In the genomic region with DNA sequence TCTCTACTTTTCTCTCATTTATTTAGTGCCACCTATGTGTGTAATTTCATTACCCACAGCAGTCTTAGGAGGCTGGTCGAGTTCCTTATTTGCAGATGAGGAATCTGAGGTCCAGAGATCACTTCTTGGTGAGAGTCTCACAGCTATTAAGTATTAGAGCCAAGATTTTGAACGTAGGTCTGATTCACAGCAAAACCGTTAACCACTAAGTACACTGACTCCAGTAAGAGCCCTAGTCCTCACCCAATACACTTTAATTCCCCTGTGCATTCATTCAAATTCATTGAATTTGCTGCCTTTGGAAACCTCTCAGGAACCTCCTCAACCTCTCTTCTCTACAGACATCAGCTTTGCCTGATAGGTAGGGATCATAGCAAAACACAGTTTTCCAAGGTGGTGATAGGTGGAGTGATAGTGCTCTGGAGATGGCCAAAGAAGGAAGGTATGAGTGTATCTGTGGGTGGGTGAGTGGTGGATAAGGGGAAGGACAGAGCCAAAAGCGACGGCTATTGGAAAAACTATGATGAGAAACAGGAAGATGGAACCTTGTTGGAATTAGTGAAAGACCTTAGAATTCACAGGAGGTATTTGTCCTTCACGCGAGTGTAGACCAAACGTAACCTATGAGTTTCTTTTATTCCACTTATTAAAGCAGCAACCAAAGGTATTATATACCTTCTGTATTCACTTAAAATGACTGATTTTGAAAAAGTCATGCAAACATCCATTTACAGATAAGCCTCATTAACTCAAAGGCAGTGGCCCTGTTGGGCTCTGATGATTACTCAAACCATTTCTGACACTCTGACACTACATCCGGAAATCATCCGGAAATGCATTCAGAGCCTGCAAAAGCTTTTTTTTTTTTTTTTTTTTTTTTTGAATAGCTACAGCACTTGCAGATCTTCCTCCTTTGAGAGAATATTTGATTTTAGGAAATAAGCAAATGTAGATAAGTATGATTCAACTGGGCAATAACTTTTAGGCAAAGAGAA, we compare ENCODE assay signal across 8 cellular contexts. TPM values are rescaled to one million over a fixed set of nuclear protein-coding genes. Genes with fewer than 3 reads are reported as not detected.
A peak's percentile ranks its signal among the peaks of the same experiment; 100 is the strongest.
DNase-seq lines count a peak whose midpoint lies in the region; ATAC-seq lines count a peak whose summit lies in the region.

No MANE protein-coding gene starts in this region.

- CTCF ChIA-PET in CD4-positive, alpha-beta memory T cell (lab: Charles Lee; ENCODE audit: partially characterized antibody): no interaction called here

- in situ Hi-C loops in HAP-1 (cut with MboI; ENCODE audit: low sequenced_read_pairs): no loop called here

- no peaks in the 10 kb centered on the region for H3K9me3 Mint-ChIP-seq in CD4-positive, alpha-beta memory T cell
- no peaks in the 10 kb centered on the region for H3K9me3 Mint-ChIP-seq in activated naive CD8-positive, alpha-beta T cell treated with anti-CD3 and anti-CD28 coated beads, Interleukin-2, amount 50 U/mL, for 24 hours

- peak; percentile 29 to 64 (median 50) for DNase-seq in CD4-positive, alpha-beta memory T cell
- DNase-seq in activated naive CD8-positive, alpha-beta T cell treated with anti-CD3 and anti-CD28 coated beads, Interleukin-2, amount 50 U/mL, for 24 hours: no peak
- no peak for DNase-seq in activated gamma-delta T cell treated with Interleukin-2 at 50 U/mL for 16 hours
- DNase-seq in foreskin melanocyte: no peak
- DNase-seq in HAP-1 (ENCODE audit: low spot score in 2 of 2): no peak
- DNase-seq in activated CD8-positive, alpha-beta memory T cell treated with anti-CD3 and anti-CD28 coated beads, Interleukin-2, amount 50 U/mL, for 48 hours: no peak

- H3K27me3 Mint-ChIP-seq in CD4-positive, alpha-beta memory T cell: no peaks in the 10 kb centered on the region
- H3K27me3 Mint-ChIP-seq in activated naive CD8-positive, alpha-beta T cell treated with anti-CD3 and anti-CD28 coated beads, Interleukin-2, amount 50 U/mL, for 24 hours: no peaks in the 10 kb centered on the region

- H3K4me3 ChIP-seq in CD4-positive, alpha-beta memory T cell (ENCODE audit: low read length in 2 of 2): peak overlapping the region in 1 of 2 donors; percentile 27
- no peak overlapping the region for H3K4me3 ChIP-seq in HAP-1

- H3K27ac ChIP-seq in CD4-positive, alpha-beta memory T cell (ENCODE audit: low read depth, low read length): peak overlapping the region; percentile 33

- H3K27me3 ChIP-seq in CD4-positive, alpha-beta memory T cell (ENCODE audit: insufficient read depth, low read length): no peaks in the 10 kb centered on the region
- H3K27me3 ChIP-seq in HAP-1 (ENCODE audit: low read depth): no peaks in the 10 kb centered on the region

- peaks cover 38 to 84% (median 52%) of the 10 kb centered on the region in 4 donors for H3K4me1 Mint-ChIP-seq in CD4-positive, alpha-beta memory T cell
- peaks cover 80% of the 10 kb centered on the region for H3K4me1 Mint-ChIP-seq in activated naive CD8-positive, alpha-beta T cell treated with anti-CD3 and anti-CD28 coated beads, Interleukin-2, amount 50 U/mL, for 24 hours

- ATAC-seq in GM19438 (IDR thresholded peaks at IDR 0.05; ENCODE audit: low read depth, unreplicated experiment) (peak; percentile 76), HG03457 (IDR thresholded peaks at IDR 0.05; ENCODE audit: unreplicated experiment) (peak; percentile 73)
- peak; percentile 80 for ATAC-seq in activated naive CD8-positive, alpha-beta T cell treated with anti-CD3 and anti-CD28 coated beads, Interleukin-2, amount 50 U/mL, for 24 hours

- H3K9me3 ChIP-seq in CD4-positive, alpha-beta memory T cell (ENCODE audit: control insufficient read depth in 1 of 2, low read length in 2 of 2): no peaks in the 10 kb centered on the region
- no peaks in the 10 kb centered on the region for H3K9me3 ChIP-seq in HAP-1

- peaks cover 88% of the 10 kb centered on the region for H3K4me1 ChIP-seq in CD4-positive, alpha-beta memory T cell (ENCODE audit: insufficient read depth, low read length)
- H3K4me1 ChIP-seq in HAP-1: peaks cover 52% of the 10 kb centered on the region

- POLR2A ChIA-PET in CD4-positive, alpha-beta memory T cell (lab: Charles Lee; ENCODE audit: partially characterized antibody): no interaction called here

- H3K27ac Mint-ChIP-seq in CD4-positive, alpha-beta memory T cell: peak overlapping the region; percentile 64 to 95 (median 92)
- H3K27ac Mint-ChIP-seq in activated naive CD8-positive, alpha-beta T cell treated with anti-CD3 and anti-CD28 coated beads, Interleukin-2, amount 50 U/mL, for 24 hours: peak overlapping the region; percentile 90

- intact Hi-C loops in CD4-positive, alpha-beta memory T cell (cut with micrococcal nuclease): no loop called here

- peaks cover 0 to 1% of the 10 kb centered on the region in 2 donors for H3K36me3 Mint-ChIP-seq in CD4-positive, alpha-beta memory T cell
- peaks cover 3% of the 10 kb centered on the region for H3K36me3 Mint-ChIP-seq in activated naive CD8-positive, alpha-beta T cell treated with anti-CD3 and anti-CD28 coated beads, Interleukin-2, amount 50 U/mL, for 24 hours (ENCODE audit: low read depth)

- no peaks in the 10 kb centered on the region for H3K36me3 ChIP-seq in CD4-positive, alpha-beta memory T cell (ENCODE audit: insufficient read depth, low read length)
- no peaks in the 10 kb centered on the region; the same call in 1 of the 2 replicates for H3K36me3 ChIP-seq in HAP-1 (replicated peaks)

- peak overlapping the region; percentile 9 to 81 (median 60) for H3K4me3 Mint-ChIP-seq in CD4-positive, alpha-beta memory T cell
- peak overlapping the region; percentile 55 for H3K4me3 Mint-ChIP-seq in activated naive CD8-positive, alpha-beta T cell treated with anti-CD3 and anti-CD28 coated beads, Interleukin-2, amount 50 U/mL, for 24 hours

RNA-seq across cellular contexts. Expression of gene FMR1, which starts 6.3 kb away (rescaled TPM):
- 10 to 100 TPM; 82.8 to 88.8 TPM for total RNA-seq in CD4-positive, alpha-beta memory T cell
- 1 to 10 TPM; 5.8 to 7.3 TPM for polyA plus RNA-seq in CD4-positive, alpha-beta memory T cell

Comparison
In these comparisons a context has a peak if more than half of its experiments do, and no peak if none do; other contexts are left out.
1. DNase-seq: peak in CD4-positive, alpha-beta memory T cell (5 of 5); none in activated naive CD8-positive, alpha-beta T cell treated with anti-CD3 and anti-CD28 coated beads, Interleukin-2, amount 50 U/mL, for 24 hours (single experiment), activated gamma-delta T cell treated with Interleukin-2 at 50 U/mL for 16 hours (single experiment), foreskin melanocyte (single experiment), HAP-1 (0 of 2) and activated CD8-positive, alpha-beta memory T cell treated with anti-CD3 and anti-CD28 coated beads, Interleukin-2, amount 50 U/mL, for 48 hours (single experiment).
2. Peak in every context shown above with its lines, with median percentiles within 50 percentile points of each other: ATAC-seq.